In the genomic region with DNA sequence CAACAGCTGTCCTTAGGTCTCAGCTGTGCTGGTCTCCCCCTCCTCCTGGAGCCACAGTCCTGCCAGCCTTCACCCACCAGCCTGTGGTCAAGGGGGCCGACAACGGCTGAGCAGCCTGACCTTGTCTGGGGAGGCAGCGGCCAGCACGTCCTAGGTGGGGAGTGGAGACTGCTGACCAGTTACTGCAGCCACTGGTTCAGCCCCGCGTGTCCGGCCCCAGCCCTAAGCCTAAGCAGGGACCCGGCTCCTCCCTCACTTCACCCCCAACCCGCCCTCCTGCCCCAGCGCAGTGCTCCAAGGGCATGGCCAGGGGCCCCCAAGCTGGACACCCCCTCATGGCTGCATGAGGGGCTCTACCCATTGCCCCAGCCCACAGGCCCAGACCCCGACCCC, we compare ENCODE assay signal across 8 cellular contexts.
DNase-seq lines count a peak whose midpoint lies in the region; TF ChIP-seq lines count a peak whose summit lies in the region.

No MANE protein-coding gene starts in this region.

- H3K79me1 ChIP-seq in H9 (ENCODE audit: insufficient read depth, low read depth, low read length, poor library complexity, severe bottlenecking): no peaks in the 10 kb centered on the region

- H3K36me3 ChIP-seq in esophagus (ENCODE audit: control insufficient read depth in 2 of 2, insufficient read depth in 2 of 2, low read length in 1 of 2) (peaks cover 2 to 17% of the 10 kb centered on the region in 2 donors), ovary (no peaks in the 10 kb centered on the region), urinary bladder (ENCODE audit: insufficient read depth) (peaks cover 2% of the 10 kb centered on the region)

- no peak overlapping the region; the same call in 1 of the 2 replicates for H2BK15ac ChIP-seq in H9 (ENCODE audit: low read depth, low read length)

- H3K36me3 Mint-ChIP-seq in activated naive CD4-positive, alpha-beta T cell treated with anti-CD3 and anti-CD28 coated beads, Interleukin-2, amount 10 ng/mL, durations not matched to agents 7 days and 5 days: peaks cover 16% of the 10 kb centered on the region
- peaks cover 13 to 17% (median 15%) of the 10 kb centered on the region in 3 experiments; a peak in 6 of 7 replicates for H3K36me3 Mint-ChIP-seq in H9 (ENCODE audit: insufficient read depth in 1 of 3, low read depth in 3 of 3)
- peaks cover 7% of the 10 kb centered on the region for H3K36me3 Mint-ChIP-seq in progenitor cell of endocrine pancreas (ENCODE audit: insufficient read depth)

- 58 to 59% methylated on average over 11 of the region's 11 CpGs for WGBS in esophagus, 2 donors
- WGBS in ovary, 3 donors: 19 to 28% (median 27%) methylated on average over 8 to 11 of the region's 11 CpGs
- 45% methylated on average over 11 of the region's 11 CpGs for WGBS in urinary bladder
- WGBS in H9 (ENCODE audit: extremely low coverage, insufficient read length, low lambda C conversion rate): no CpG with 5 or more reads among the region's 11 CpGs

- H3K4me3 ChIP-seq in esophagus (ENCODE audit: low read depth in 1 of 2, low read length in 2 of 2): no peak overlapping the region
- H3K4me3 ChIP-seq in ovary: no peak overlapping the region
- no peak overlapping the region for H3K4me3 ChIP-seq in urinary bladder (ENCODE audit: low read depth, low read length)

- H3K27ac Mint-ChIP-seq in activated naive CD4-positive, alpha-beta T cell treated with anti-CD3 and anti-CD28 coated beads, Interleukin-2, amount 10 ng/mL, durations not matched to agents 7 days and 5 days: peak overlapping the region; percentile 33
- H3K27ac Mint-ChIP-seq in H9 (no peak overlapping the region; a peak in 1 of 7 replicates), progenitor cell of endocrine pancreas (no peak overlapping the region)

- no peak overlapping the region for H3K9ac ChIP-seq in H9 (ENCODE audit: extremely low read depth, insufficient read length, low read length)

- no peaks in the 10 kb centered on the region for H3K23me2 ChIP-seq in H9 (ENCODE audit: insufficient read length, low read depth, low read length, poor library complexity, severe bottlenecking)

- H2AFZ ChIP-seq in H9 (ENCODE audit: low read length): no peak overlapping the region

- no peak overlapping the region for H3K23ac ChIP-seq in H9 (ENCODE audit: insufficient read length, low read depth, low read length)

- no peak for TF ChIP-seq EP300 in ovary (IDR thresholded peaks at IDR 0.05)

- no peak overlapping the region for H2BK120ac ChIP-seq in H9 (ENCODE audit: low read depth, low read length, poor library complexity, severe bottlenecking)

- no peak overlapping the region for H3K4me2 ChIP-seq in H9 (ENCODE audit: insufficient read depth, insufficient read length, low read length)

- intact Hi-C loops in ovary (cut with DNase I): loop anchor here in 3 of 4 donors (5.0 to 10.0 kb wide), 3 partner anchors 80 to 117 kb away; partner anchors contain the start of gene FAAP20 (in 1 of the 3)

- peaks cover 6% of the 10 kb centered on the region for H3K27me3 Mint-ChIP-seq in activated naive CD4-positive, alpha-beta T cell treated with anti-CD3 and anti-CD28 coated beads, Interleukin-2, amount 10 ng/mL, durations not matched to agents 7 days and 5 days
- H3K27me3 Mint-ChIP-seq in H9 (ENCODE audit: low read depth) (peaks cover 1% of the 10 kb centered on the region; the same call in 1 of the 2 replicates), progenitor cell of endocrine pancreas (no peaks in the 10 kb centered on the region)

- no peak overlapping the region for H4K91ac ChIP-seq in H9 (ENCODE audit: insufficient read length, low read depth, low read length)

- H3T11ph ChIP-seq in H9 (ENCODE audit: low read length): no peak overlapping the region

- H3K4me1 ChIP-seq in esophagus (ENCODE audit: control insufficient read depth in 2 of 2, insufficient read depth in 2 of 2, low read length in 1 of 2): peaks cover 0 to 15% of the 10 kb centered on the region in 2 donors
- H3K4me1 ChIP-seq in ovary (ENCODE audit: insufficient read depth): peaks cover 25% of the 10 kb centered on the region
- peaks cover 3% of the 10 kb centered on the region for H3K4me1 ChIP-seq in urinary bladder (ENCODE audit: insufficient read depth)
- no peaks in the 10 kb centered on the region; the same call in 1 of the 2 replicates for H3K4me1 ChIP-seq in H9 (ENCODE audit: insufficient read depth, low read length)

- no peak overlapping the region for H3K18ac ChIP-seq in H9 (ENCODE audit: insufficient read length, low read depth, low read length)

- TF ChIP-seq POLR2A in ovary (IDR thresholded peaks at IDR 0.05): no peak

- CTCF ChIA-PET in activated naive CD4-positive, alpha-beta T cell treated with anti-CD3 and anti-CD28 coated beads, Interleukin-2, amount 10 ng/mL, durations not matched to agents 7 days and 5 days (lab: Charles Lee): interaction anchor here (0.7 to 1.6 kb wide), 4 partner anchors 12 to 235 kb away, joined by 3 read pairs; no protein-coding TSS in a partner anchor

- H2BK20ac ChIP-seq in H9 (ENCODE audit: low read depth, low read length, poor library complexity, severe bottlenecking): no peak overlapping the region

- no peaks in the 10 kb centered on the region for H4K20me1 ChIP-seq in H9 (ENCODE audit: control insufficient read depth, insufficient read depth, insufficient read length)

- no peak overlapping the region for H2BK12ac ChIP-seq in H9 (ENCODE audit: insufficient read length, low read depth, low read length)

- no peak overlapping the region for H3K4me3 Mint-ChIP-seq in activated naive CD4-positive, alpha-beta T cell treated with anti-CD3 and anti-CD28 coated beads, Interleukin-2, amount 10 ng/mL, durations not matched to agents 7 days and 5 days
- H3K4me3 Mint-ChIP-seq in H9 (no peak overlapping the region), progenitor cell of endocrine pancreas (ENCODE audit: low read depth) (no peak overlapping the region)

- H3K14ac ChIP-seq in H9 (ENCODE audit: insufficient read depth, low read length): no peak overlapping the region; the same call in 1 of the 2 replicates

- no peak overlapping the region for H4K5ac ChIP-seq in H9 (ENCODE audit: insufficient read length, low read depth, low read length)

- DNase-seq in activated naive CD4-positive, alpha-beta T cell treated with anti-CD3 and anti-CD28 coated beads, Interleukin-2, amount 10 ng/mL, durations not matched to agents 7 days and 5 days: no peak
- no peak for DNase-seq in activated naive CD4-positive, alpha-beta T cell treated with anti-CD3 and anti-CD28 coated beads, Interleukin-2, amount 50 U/mL, for 16 hours
- DNase-seq in ovary (peak in 2 of 5 donors; percentile 39 to 56), H9 (no peak), progenitor cell of endocrine pancreas (ENCODE audit: low spot score, unreplicated experiment) (no peak), NCI-H1092 (lab: John Stamatoyannopoulos, UW) (no peak)

- H3K9me3 Mint-ChIP-seq in activated naive CD4-positive, alpha-beta T cell treated with anti-CD3 and anti-CD28 coated beads, Interleukin-2, amount 10 ng/mL, durations not matched to agents 7 days and 5 days: no peaks in the 10 kb centered on the region
- no peaks in the 10 kb centered on the region for H3K9me3 Mint-ChIP-seq in H9
- H3K9me3 Mint-ChIP-seq in progenitor cell of endocrine pancreas (ENCODE audit: low read depth): no peaks in the 10 kb centered on the region

- peaks cover 38% of the 10 kb centered on the region for H3K4me1 Mint-ChIP-seq in activated naive CD4-positive, alpha-beta T cell treated with anti-CD3 and anti-CD28 coated beads, Interleukin-2, amount 10 ng/mL, durations not matched to agents 7 days and 5 days
- H3K4me1 Mint-ChIP-seq in H9 (peaks cover 4 to 27% of the 10 kb centered on the region in 2 experiments), progenitor cell of endocrine pancreas (ENCODE audit: low read depth) (peaks cover 3% of the 10 kb centered on the region)

- H4K8ac ChIP-seq in H9 (replicated peaks; ENCODE audit: insufficient read length, low read depth, low read length): no peak overlapping the region

- no peak overlapping the region for H2AK5ac ChIP-seq in H9 (ENCODE audit: insufficient read length, low read length)

- H3K56ac ChIP-seq in H9 (ENCODE audit: insufficient read length, low read depth, low read length): no peak overlapping the region

- H3K27me3 ChIP-seq in esophagus (ENCODE audit: control insufficient read depth in 1 of 2, insufficient read depth in 2 of 2, low read length in 2 of 2) (no peaks in the 10 kb centered on the region), ovary (no peaks in the 10 kb centered on the region), H9 (ENCODE audit: insufficient read depth, low read length) (no peaks in the 10 kb centered on the region)

- TF ChIP-seq CTCF in ovary (IDR thresholded peaks at IDR 0.05): no peak
- TF ChIP-seq CTCF in H9 (conservative IDR thresholded peaks at IDR 0.05): no peak
- TF ChIP-seq CTCF in progenitor cell of endocrine pancreas (IDR thresholded peaks at IDR 0.05; ENCODE audit: unreplicated experiment): no peak

- no peak overlapping the region for H3K4ac ChIP-seq in H9 (ENCODE audit: low read depth, low read length)

- peak overlapping the region; percentile 78 to 81 for H3K27ac ChIP-seq in esophagus (ENCODE audit: low read depth in 2 of 2, low read length in 1 of 2)
- peak overlapping the region; percentile 61 to 75 for H3K27ac ChIP-seq in ovary
- H3K27ac ChIP-seq in urinary bladder (ENCODE audit: low read depth): peak overlapping the region; percentile 31
- no peak overlapping the region for H3K27ac ChIP-seq in H9 (ENCODE audit: insufficient read length, low read depth, low read length)

- no peaks in the 10 kb centered on the region for H3K79me2 ChIP-seq in H9 (ENCODE audit: insufficient read depth, low read length)

- H3K9me3 ChIP-seq in esophagus (ENCODE audit: control insufficient read depth in 2 of 2, insufficient read depth in 1 of 2, low read depth in 1 of 2, low read length in 1 of 2): no peaks in the 10 kb centered on the region
- no peaks in the 10 kb centered on the region for H3K9me3 ChIP-seq in ovary
- H3K9me3 ChIP-seq in H9 (ENCODE audit: control insufficient read depth, low read depth, low read length): no peaks in the 10 kb centered on the region

- no peak overlapping the region for H2BK5ac ChIP-seq in H9 (ENCODE audit: insufficient read length, low read length)
